10 cellular contexts compared by ENCODE assay signal in genomic region chr17:18442093-18442492, GRCh38. TPM values are rescaled to one million over a fixed set of nuclear protein-coding genes. Genes with fewer than 3 reads are reported as not detected.
DNase-seq lines count a peak whose midpoint lies in the region; ATAC-seq and TF ChIP-seq lines count a peak whose summit lies in the region.
"Not testable (repeated sequence)": the region's sequence is repeated elsewhere in the genome, so short reads cannot be mapped to it uniquely, and the experiment has no call there.
"Had no signal": no experiment of that assay in that cellular context is flagged by ENCODE, and none has a peak within 500 bp of the region (broad histone marks: within the 10 kb centered on the region; RNA-seq: fewer than 3 reads in every experiment).

No MANE protein-coding gene starts in this region.

- not testable (repeated sequence) for H3K27ac Mint-ChIP-seq in activated CD4-positive, alpha-beta T cell treated with anti-CD3 and anti-CD28 coated beads, Interleukin-2, amount 10 ng/mL, durations not matched to agents 7 days and 5 days; activated T-helper 2 cell treated with anti-CD3 and anti-CD28 coated beads, Interferon-gamma antibody, Interleukin-2, Interleukin-4, amounts not matched to agents 10 μg/mL and 5 μg/mL and 100 μg/mL, durations not matched to agents 14 hours and 24 hours and 36 hours; effector memory CD8-positive, alpha-beta T cell

- H3K4me3 Mint-ChIP-seq in activated CD4-positive, alpha-beta T cell treated with anti-CD3 and anti-CD28 coated beads, Interleukin-2, amount 10 ng/mL, durations not matched to agents 7 days and 5 days; activated T-helper 2 cell treated with anti-CD3 and anti-CD28 coated beads, Interferon-gamma antibody, Interleukin-2, Interleukin-4, amounts not matched to agents 10 μg/mL and 5 μg/mL and 100 μg/mL, durations not matched to agents 14 hours and 24 hours and 36 hours (ENCODE audit: low read depth); effector memory CD8-positive, alpha-beta T cell: not testable (repeated sequence)

- H3K4me2 ChIP-seq in smooth muscle cell, result not testable (repeated sequence)

- H3K27me3 ChIP-seq in left lung; smooth muscle cell (ENCODE audit: low read depth): not testable (repeated sequence)

- CTCF ChIA-PET in activated CD4-positive, alpha-beta T cell treated with anti-CD3 and anti-CD28 coated beads, Interleukin-2, amount 10 ng/mL, durations not matched to agents 7 days and 5 days (lab: Charles Lee), result not testable (repeated sequence)

- H3K4me1 Mint-ChIP-seq in activated CD4-positive, alpha-beta T cell treated with anti-CD3 and anti-CD28 coated beads, Interleukin-2, amount 10 ng/mL, durations not matched to agents 7 days and 5 days; activated T-helper 2 cell treated with anti-CD3 and anti-CD28 coated beads, Interferon-gamma antibody, Interleukin-2, Interleukin-4, amounts not matched to agents 10 μg/mL and 5 μg/mL and 100 μg/mL, durations not matched to agents 14 hours and 24 hours and 36 hours (ENCODE audit: low read depth); effector memory CD8-positive, alpha-beta T cell (ENCODE audit: low read depth in 2 of 2): not testable (repeated sequence)

- H3K79me2 ChIP-seq in smooth muscle cell (ENCODE audit: low read depth), result not testable (repeated sequence)

- H3K9me3 Mint-ChIP-seq in activated CD4-positive, alpha-beta T cell treated with anti-CD3 and anti-CD28 coated beads, Interleukin-2, amount 10 ng/mL, durations not matched to agents 7 days and 5 days; activated T-helper 2 cell treated with anti-CD3 and anti-CD28 coated beads, Interferon-gamma antibody, Interleukin-2, Interleukin-4, amounts not matched to agents 10 μg/mL and 5 μg/mL and 100 μg/mL, durations not matched to agents 14 hours and 24 hours and 36 hours; effector memory CD8-positive, alpha-beta T cell: not testable (repeated sequence)

- not testable (repeated sequence) for H4K20me1 ChIP-seq in smooth muscle cell (ENCODE audit: low read depth)

- H3K4me1 ChIP-seq in left lung; smooth muscle cell (ENCODE audit: low read depth): not testable (repeated sequence)

- peak; percentile 44 for TF ChIP-seq RAD21 in Ishikawa (IDR thresholded peaks at IDR 0.05; ENCODE audit: low read depth)

- H3K9ac ChIP-seq in smooth muscle cell (ENCODE audit: low read depth), result not testable (repeated sequence)

- intact Hi-C loops in activated T-helper 2 cell treated with anti-CD3 and anti-CD28 coated beads, Interferon-gamma antibody, Interleukin-2, Interleukin-4, amounts not matched to agents 10 μg/mL and 5 μg/mL and 100 μg/mL, durations not matched to agents 14 hours and 24 hours and 36 hours (cut with micrococcal nuclease); left lung (cut with DNase I): not testable (repeated sequence)

- H3F3A ChIP-seq in smooth muscle cell (ENCODE audit: low read depth), result not testable (repeated sequence)

- WGBS in smooth muscle cell (ENCODE audit: low lambda C conversion rate), result no CpG with 5 or more reads among the region's 9 CpGs

- H3K4me3 ChIP-seq in left lung, smooth muscle cell: not testable (repeated sequence)

- not testable (repeated sequence) for H3K9me3 ChIP-seq in left lung; smooth muscle cell (replicated peaks; ENCODE audit: low read depth)

- TF ChIP-seq CTCF in AG09319 (IDR thresholded peaks at IDR 0.05; ENCODE audit: low read depth, low read length), result peak; percentile 6; the same call in 1 of the 2 replicates
- TF ChIP-seq CTCF in left lung (IDR thresholded peaks at IDR 0.05), result not testable (repeated sequence)
- TF ChIP-seq CTCF in smooth muscle cell (IDR thresholded peaks at IDR 0.05; ENCODE audit: borderline replicate concordance, insufficient read depth, poor library complexity, severe bottlenecking), result peak; percentile 15

- not testable (repeated sequence) for H2AFZ ChIP-seq in smooth muscle cell (ENCODE audit: low read depth)

- H3K27ac ChIP-seq in left lung; smooth muscle cell (ENCODE audit: low read depth): not testable (repeated sequence)

- not testable (repeated sequence) for H3K36me3 Mint-ChIP-seq in activated CD4-positive, alpha-beta T cell treated with anti-CD3 and anti-CD28 coated beads, Interleukin-2, amount 10 ng/mL, durations not matched to agents 7 days and 5 days (ENCODE audit: low read depth); activated T-helper 2 cell treated with anti-CD3 and anti-CD28 coated beads, Interferon-gamma antibody, Interleukin-2, Interleukin-4, amounts not matched to agents 10 μg/mL and 5 μg/mL and 100 μg/mL, durations not matched to agents 14 hours and 24 hours and 36 hours (ENCODE audit: low read depth); effector memory CD8-positive, alpha-beta T cell (ENCODE audit: insufficient read depth)

- H3K27me3 Mint-ChIP-seq in activated CD4-positive, alpha-beta T cell treated with anti-CD3 and anti-CD28 coated beads, Interleukin-2, amount 10 ng/mL, durations not matched to agents 7 days and 5 days; activated T-helper 2 cell treated with anti-CD3 and anti-CD28 coated beads, Interferon-gamma antibody, Interleukin-2, Interleukin-4, amounts not matched to agents 10 μg/mL and 5 μg/mL and 100 μg/mL, durations not matched to agents 14 hours and 24 hours and 36 hours (ENCODE audit: low read depth); effector memory CD8-positive, alpha-beta T cell: not testable (repeated sequence)

- ATAC-seq in effector memory CD8-positive, alpha-beta T cell (replicated peaks), result peak; percentile 29
- ATAC-seq in left lung, result peak; percentile 29

- POLR2A ChIA-PET in activated CD4-positive, alpha-beta T cell treated with anti-CD3 and anti-CD28 coated beads, Interleukin-2, amount 10 ng/mL, durations not matched to agents 7 days and 5 days (lab: Charles Lee), result not testable (repeated sequence)

- not testable (repeated sequence) for TF ChIP-seq EP300 in Ishikawa (IDR thresholded peaks at IDR 0.05; ENCODE audit: borderline replicate concordance)

- H3K36me3 ChIP-seq in left lung; smooth muscle cell (ENCODE audit: low read depth): not testable (repeated sequence)

- not testable (repeated sequence) for DNase-seq in AG09319 (ENCODE audit: extremely low read depth, low read depth); smooth muscle cell (lab: John Stamatoyannopoulos, UW; ENCODE audit: unreplicated experiment)
- DNase-seq in activated CD4-positive, alpha-beta T cell treated with anti-CD3 and anti-CD28 coated beads, Interleukin-2, amount 10 ng/mL, durations not matched to agents 7 days and 5 days, result peak; percentile 46
- peak; percentile 23 for DNase-seq in activated T-helper 2 cell treated with anti-CD3 and anti-CD28 coated beads, Interferon-gamma antibody, Interleukin-2, Interleukin-4, amounts not matched to agents 10 μg/mL and 5 μg/mL and 100 μg/mL, durations not matched to agents 14 hours and 24 hours and 36 hours (ENCODE audit: low spot score)
- peak in 2 of 3 experiments; percentile 26 to 31 for DNase-seq in effector memory CD8-positive, alpha-beta T cell
- DNase-seq in left lung, result peak in 1 of 2 donors; percentile 77
- peak; percentile 9 to 16 for DNase-seq in stimulated activated CD8-positive, alpha-beta memory T cell treated with anti-CD3 and anti-CD28 coated beads, Interleukin-4, amount 100 ng/mL, for 1 hour (ENCODE audit: low read depth in 2 of 2, low spot score in 1 of 2)

RNA-seq across cellular contexts. Expression of gene LGALS9C, which starts 34.5 kb away (rescaled TPM):
- total RNA-seq in activated CD4-positive, alpha-beta T cell treated with anti-CD3 and anti-CD28 coated beads, Interleukin-2, amount 10 ng/mL, durations not matched to agents 7 days and 5 days, result under 1 TPM; 0.73 to 0.74 TPM
- total RNA-seq in activated T-helper 2 cell treated with anti-CD3 and anti-CD28 coated beads, Interferon-gamma antibody, Interleukin-2, Interleukin-4, amounts not matched to agents 10 μg/mL and 5 μg/mL and 100 μg/mL, durations not matched to agents 14 hours and 24 hours and 36 hours, result 0.34 and 0.91 TPM in 2 replicates
- total RNA-seq in left lung (under 1 TPM in 1 of 2 donors, not detected in 1; 0.45 TPM), smooth muscle cell (1.5 and 22.0 TPM in 2 replicates)
- 0.88 and 6.3 TPM in 2 replicates for polyA plus RNA-seq in smooth muscle cell
- total RNA-seq: A673, urinary bladder had no signal
